Comparison of ENCODE assay signal across 8 cellular contexts in the genomic region with DNA sequence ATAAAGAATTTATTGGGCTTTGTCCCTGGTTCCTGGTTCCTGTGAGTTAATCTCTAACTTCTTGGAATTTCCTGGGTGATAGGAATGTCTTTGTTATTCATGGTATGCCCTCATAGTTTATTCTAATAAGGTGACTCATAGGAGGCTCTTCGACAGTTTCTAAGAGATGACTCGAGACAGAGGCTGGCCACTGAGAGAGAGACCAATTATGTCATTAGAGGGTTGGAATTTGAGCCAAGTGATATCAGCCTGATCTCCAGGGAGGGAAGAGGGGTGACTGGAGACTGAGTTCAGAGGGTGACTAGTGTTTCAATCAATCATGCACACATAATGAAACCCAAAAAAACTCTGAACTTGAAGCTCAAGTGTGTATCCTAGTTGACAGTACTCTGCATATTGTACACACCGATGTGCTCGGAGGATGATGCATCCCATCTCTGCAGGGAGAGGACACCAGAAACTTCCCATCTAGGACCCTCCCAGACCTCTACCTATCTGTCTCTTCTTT.
DNase-seq lines count a peak whose midpoint lies in the region; ATAC-seq, FAIRE-seq and TF ChIP-seq lines count a peak whose summit lies in the region.

No MANE protein-coding gene starts in this region.

- H4K20me1 ChIP-seq in keratinocyte (ENCODE audit: control insufficient read depth, extremely low read depth, insufficient read depth, low read length) = no peaks in the 10 kb centered on the region

- ATAC-seq in HG03457 (IDR thresholded peaks at IDR 0.05; ENCODE audit: unreplicated experiment) = no peak

- dilution Hi-C loops in keratinocyte (cut with MboI; ENCODE audit: extremely low pct_ligation_motif_present, low sequenced_read_pairs) = no loop called here

- peak; percentile 94 for FAIRE-seq in keratinocyte (lab: Jason Lieb, UNC)

- H3K79me2 ChIP-seq in keratinocyte (ENCODE audit: control insufficient read depth, insufficient read depth, low read length) = no peaks in the 10 kb centered on the region

- H3K9me3 ChIP-seq in AG04450 (ENCODE audit: control insufficient read depth, insufficient read depth, low read length) (peaks cover 2% of the 10 kb centered on the region), keratinocyte (ENCODE audit: control insufficient read depth, low read depth, low read length) (no peaks in the 10 kb centered on the region)

- POLR2A ChIA-PET in AG04450 (lab: Yijun Ruan, JAX) = interaction anchor here (0.6 kb wide), 2 partner anchors 17 to 48 kb away, joined by 3 to 6 read pairs; no protein-coding TSS in a partner anchor

- H3K9ac ChIP-seq in keratinocyte (ENCODE audit: control insufficient read depth, extremely low read depth, insufficient read depth, low read length) = no peak overlapping the region

- no peaks in the 10 kb centered on the region for H3K36me3 ChIP-seq in keratinocyte (ENCODE audit: control insufficient read depth in 2 of 2, extremely low read depth in 1 of 2, insufficient read depth in 2 of 2, low read length in 2 of 2)

- H2AFZ ChIP-seq in keratinocyte (ENCODE audit: control insufficient read depth, low read length) = no peak overlapping the region

- H3K4me3 ChIP-seq in AG04450 (ENCODE audit: low read depth, low read length) = no peak overlapping the region
- no peak overlapping the region for H3K4me3 ChIP-seq in keratinocyte (ENCODE audit: control insufficient read depth in 2 of 3, extremely low read depth in 1 of 3, insufficient read depth in 2 of 3, low read depth in 1 of 3, low read length in 3 of 3)

- peak overlapping the region; percentile 59 for H3K4me2 ChIP-seq in keratinocyte (ENCODE audit: control insufficient read depth, extremely low read depth, insufficient read depth, low read depth, low read length)

- H3K27me3 ChIP-seq in AG04450 (ENCODE audit: control insufficient read depth, insufficient read depth, low read length) (no peaks in the 10 kb centered on the region), keratinocyte (ENCODE audit: control insufficient read depth, extremely low read depth, insufficient read depth, low read length) (no peaks in the 10 kb centered on the region)

- CTCF ChIA-PET in AG04450 (lab: Charles Lee) = interaction anchor here (0.5 kb wide), 1 partner anchor 181 kb away, joined by 3 read pairs; no protein-coding TSS in a partner anchor

- peak overlapping the region; percentile 86 for H3K27ac ChIP-seq in AG04450 (ENCODE audit: low read depth, low read length)
- peak overlapping the region; percentile 53 for H3K27ac ChIP-seq in keratinocyte (ENCODE audit: control insufficient read depth, insufficient read depth, low read length)

- DNase-seq in AG04450 (ENCODE audit: low read depth, low spot score) (peak; percentile 82), HT1080 (ENCODE audit: low read depth) (peak; percentile 97), amniotic epithelial cell (ENCODE audit: low read depth) (peak; percentile 88), keratinocyte (ENCODE audit: low read depth, low spot score) (peak; percentile 89), activated T-cell treated with anti-CD3 and anti-CD28 coated beads for 4 hours (no peak), NCI-H1417 treated with DMSO at 0.1 percent for 48 hours (lab: John Stamatoyannopoulos, UW) (no peak)
- DNase-seq in activated CD8-positive, alpha-beta memory T cell treated with anti-CD3 and anti-CD28 coated beads, Interleukin-2, amount 50 U/mL, for 48 hours = no peak

- peaks cover 17% of the 10 kb centered on the region for H3K4me1 ChIP-seq in keratinocyte (ENCODE audit: control insufficient read depth, extremely low read depth, insufficient read depth, low read length)

- no peaks in the 10 kb centered on the region for H3K9me1 ChIP-seq in keratinocyte (ENCODE audit: control insufficient read depth, extremely low read depth, insufficient read depth, low read length)

- no peak for TF ChIP-seq CTCF in AG04450 (IDR thresholded peaks at IDR 0.05; ENCODE audit: low read depth, low read length)
- TF ChIP-seq CTCF in keratinocyte (optimal IDR thresholded peaks at IDR 0.05 in 1 of 3, IDR thresholded peaks at IDR 0.05 in 1 of 3, conservative IDR thresholded peaks at IDR 0.05 in 1 of 3; ENCODE audit: extremely low read depth in 1 of 3, insufficient read depth in 2 of 3, low read length in 3 of 3) = no peak

Comparison
In these comparisons a context has a peak if more than half of its experiments do, and no peak if none do; other contexts are left out.
1. DNase-seq: peak in AG04450 (single experiment), HT1080 (single experiment), amniotic epithelial cell (single experiment) and keratinocyte (single experiment); none in activated CD8-positive, alpha-beta memory T cell treated with anti-CD3 and anti-CD28 coated beads, Interleukin-2, amount 50 U/mL, for 48 hours (single experiment), activated T-cell treated with anti-CD3 and anti-CD28 coated beads for 4 hours (single experiment) and NCI-H1417 treated with DMSO at 0.1 percent for 48 hours (single experiment).